Comparison of ENCODE assay signal across 1 cellular context in the genomic region with DNA sequence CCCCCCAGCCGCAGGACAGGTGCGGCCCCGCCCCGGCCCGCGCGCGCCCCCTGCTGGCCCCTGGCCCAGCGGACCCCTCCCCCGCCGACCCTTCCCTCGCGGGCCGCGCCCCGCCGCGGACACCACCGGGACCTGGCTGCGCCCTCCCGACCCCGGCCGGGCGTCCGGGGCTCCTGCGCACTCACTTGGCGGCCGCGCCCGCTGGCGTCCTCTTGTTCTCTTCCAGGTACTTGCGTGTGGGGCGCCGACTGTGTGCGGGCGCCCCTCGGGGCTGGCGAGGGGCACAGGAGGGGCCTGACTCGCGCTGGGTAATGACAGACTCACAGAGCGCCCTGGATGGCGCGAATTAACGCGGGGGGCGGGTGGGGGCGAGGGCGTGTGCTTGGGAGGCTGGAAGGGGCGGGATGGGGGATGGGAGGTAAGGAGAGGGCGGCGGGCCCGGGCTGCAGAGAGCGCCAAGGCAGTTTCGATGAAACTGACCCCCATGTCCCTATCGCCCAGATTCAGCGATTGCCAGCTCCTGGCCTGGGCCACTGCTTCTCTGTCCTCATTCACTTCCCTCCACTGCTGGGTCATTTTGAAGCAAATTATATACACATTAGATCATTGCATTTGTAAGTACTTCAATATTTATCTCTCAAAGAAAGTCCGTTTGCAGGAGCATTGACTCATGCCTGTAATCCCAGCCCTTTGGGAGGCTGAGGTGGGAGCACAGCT.
A peak's percentile ranks its signal among the peaks of the same experiment; 100 is the strongest.
TF ChIP-seq lines count a peak whose summit lies in the region.

No MANE protein-coding gene starts in this region.

TF ChIP-seq in K562, 482 proteins besides CTCF, POLR2A, EP300 and RAD21 (continued from another document and continues in another):
- TF ChIP-seq, protein P1, sequence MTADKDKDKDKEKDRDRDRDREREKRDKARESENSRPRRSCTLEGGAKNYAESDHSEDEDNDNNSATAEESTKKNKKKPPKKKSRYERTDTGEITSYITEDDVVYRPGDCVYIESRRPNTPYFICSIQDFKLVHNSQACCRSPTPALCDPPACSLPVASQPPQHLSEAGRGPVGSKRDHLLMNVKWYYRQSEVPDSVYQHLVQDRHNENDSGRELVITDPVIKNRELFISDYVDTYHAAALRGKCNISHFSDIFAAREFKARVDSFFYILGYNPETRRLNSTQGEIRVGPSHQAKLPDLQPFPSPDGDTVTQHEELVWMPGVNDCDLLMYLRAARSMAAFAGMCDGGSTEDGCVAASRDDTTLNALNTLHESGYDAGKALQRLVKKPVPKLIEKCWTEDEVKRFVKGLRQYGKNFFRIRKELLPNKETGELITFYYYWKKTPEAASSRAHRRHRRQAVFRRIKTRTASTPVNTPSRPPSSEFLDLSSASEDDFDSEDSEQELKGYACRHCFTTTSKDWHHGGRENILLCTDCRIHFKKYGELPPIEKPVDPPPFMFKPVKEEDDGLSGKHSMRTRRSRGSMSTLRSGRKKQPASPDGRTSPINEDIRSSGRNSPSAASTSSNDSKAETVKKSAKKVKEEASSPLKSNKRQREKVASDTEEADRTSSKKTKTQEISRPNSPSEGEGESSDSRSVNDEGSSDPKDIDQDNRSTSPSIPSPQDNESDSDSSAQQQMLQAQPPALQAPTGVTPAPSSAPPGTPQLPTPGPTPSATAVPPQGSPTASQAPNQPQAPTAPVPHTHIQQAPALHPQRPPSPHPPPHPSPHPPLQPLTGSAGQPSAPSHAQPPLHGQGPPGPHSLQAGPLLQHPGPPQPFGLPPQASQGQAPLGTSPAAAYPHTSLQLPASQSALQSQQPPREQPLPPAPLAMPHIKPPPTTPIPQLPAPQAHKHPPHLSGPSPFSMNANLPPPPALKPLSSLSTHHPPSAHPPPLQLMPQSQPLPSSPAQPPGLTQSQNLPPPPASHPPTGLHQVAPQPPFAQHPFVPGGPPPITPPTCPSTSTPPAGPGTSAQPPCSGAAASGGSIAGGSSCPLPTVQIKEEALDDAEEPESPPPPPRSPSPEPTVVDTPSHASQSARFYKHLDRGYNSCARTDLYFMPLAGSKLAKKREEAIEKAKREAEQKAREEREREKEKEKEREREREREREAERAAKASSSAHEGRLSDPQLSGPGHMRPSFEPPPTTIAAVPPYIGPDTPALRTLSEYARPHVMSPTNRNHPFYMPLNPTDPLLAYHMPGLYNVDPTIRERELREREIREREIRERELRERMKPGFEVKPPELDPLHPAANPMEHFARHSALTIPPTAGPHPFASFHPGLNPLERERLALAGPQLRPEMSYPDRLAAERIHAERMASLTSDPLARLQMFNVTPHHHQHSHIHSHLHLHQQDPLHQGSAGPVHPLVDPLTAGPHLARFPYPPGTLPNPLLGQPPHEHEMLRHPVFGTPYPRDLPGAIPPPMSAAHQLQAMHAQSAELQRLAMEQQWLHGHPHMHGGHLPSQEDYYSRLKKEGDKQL (CRISPR knock-in tag; IDR thresholded peaks at IDR 0.05; ENCODE audit: borderline replicate concordance), result no peak
- TF ChIP-seq COPS2 (conservative IDR thresholded peaks at IDR 0.05), result no peak
- TF ChIP-seq JUND (IDR thresholded peaks at IDR 0.05; ENCODE audit: borderline replicate concordance, low read depth, low read length), result peak; percentile 2; the same call in 1 of the 2 replicates
- TF ChIP-seq JUND (tag; IDR thresholded peaks at IDR 0.05; ENCODE audit: borderline replicate concordance, low read depth, low read length), result no peak
- TF ChIP-seq, protein P2, sequence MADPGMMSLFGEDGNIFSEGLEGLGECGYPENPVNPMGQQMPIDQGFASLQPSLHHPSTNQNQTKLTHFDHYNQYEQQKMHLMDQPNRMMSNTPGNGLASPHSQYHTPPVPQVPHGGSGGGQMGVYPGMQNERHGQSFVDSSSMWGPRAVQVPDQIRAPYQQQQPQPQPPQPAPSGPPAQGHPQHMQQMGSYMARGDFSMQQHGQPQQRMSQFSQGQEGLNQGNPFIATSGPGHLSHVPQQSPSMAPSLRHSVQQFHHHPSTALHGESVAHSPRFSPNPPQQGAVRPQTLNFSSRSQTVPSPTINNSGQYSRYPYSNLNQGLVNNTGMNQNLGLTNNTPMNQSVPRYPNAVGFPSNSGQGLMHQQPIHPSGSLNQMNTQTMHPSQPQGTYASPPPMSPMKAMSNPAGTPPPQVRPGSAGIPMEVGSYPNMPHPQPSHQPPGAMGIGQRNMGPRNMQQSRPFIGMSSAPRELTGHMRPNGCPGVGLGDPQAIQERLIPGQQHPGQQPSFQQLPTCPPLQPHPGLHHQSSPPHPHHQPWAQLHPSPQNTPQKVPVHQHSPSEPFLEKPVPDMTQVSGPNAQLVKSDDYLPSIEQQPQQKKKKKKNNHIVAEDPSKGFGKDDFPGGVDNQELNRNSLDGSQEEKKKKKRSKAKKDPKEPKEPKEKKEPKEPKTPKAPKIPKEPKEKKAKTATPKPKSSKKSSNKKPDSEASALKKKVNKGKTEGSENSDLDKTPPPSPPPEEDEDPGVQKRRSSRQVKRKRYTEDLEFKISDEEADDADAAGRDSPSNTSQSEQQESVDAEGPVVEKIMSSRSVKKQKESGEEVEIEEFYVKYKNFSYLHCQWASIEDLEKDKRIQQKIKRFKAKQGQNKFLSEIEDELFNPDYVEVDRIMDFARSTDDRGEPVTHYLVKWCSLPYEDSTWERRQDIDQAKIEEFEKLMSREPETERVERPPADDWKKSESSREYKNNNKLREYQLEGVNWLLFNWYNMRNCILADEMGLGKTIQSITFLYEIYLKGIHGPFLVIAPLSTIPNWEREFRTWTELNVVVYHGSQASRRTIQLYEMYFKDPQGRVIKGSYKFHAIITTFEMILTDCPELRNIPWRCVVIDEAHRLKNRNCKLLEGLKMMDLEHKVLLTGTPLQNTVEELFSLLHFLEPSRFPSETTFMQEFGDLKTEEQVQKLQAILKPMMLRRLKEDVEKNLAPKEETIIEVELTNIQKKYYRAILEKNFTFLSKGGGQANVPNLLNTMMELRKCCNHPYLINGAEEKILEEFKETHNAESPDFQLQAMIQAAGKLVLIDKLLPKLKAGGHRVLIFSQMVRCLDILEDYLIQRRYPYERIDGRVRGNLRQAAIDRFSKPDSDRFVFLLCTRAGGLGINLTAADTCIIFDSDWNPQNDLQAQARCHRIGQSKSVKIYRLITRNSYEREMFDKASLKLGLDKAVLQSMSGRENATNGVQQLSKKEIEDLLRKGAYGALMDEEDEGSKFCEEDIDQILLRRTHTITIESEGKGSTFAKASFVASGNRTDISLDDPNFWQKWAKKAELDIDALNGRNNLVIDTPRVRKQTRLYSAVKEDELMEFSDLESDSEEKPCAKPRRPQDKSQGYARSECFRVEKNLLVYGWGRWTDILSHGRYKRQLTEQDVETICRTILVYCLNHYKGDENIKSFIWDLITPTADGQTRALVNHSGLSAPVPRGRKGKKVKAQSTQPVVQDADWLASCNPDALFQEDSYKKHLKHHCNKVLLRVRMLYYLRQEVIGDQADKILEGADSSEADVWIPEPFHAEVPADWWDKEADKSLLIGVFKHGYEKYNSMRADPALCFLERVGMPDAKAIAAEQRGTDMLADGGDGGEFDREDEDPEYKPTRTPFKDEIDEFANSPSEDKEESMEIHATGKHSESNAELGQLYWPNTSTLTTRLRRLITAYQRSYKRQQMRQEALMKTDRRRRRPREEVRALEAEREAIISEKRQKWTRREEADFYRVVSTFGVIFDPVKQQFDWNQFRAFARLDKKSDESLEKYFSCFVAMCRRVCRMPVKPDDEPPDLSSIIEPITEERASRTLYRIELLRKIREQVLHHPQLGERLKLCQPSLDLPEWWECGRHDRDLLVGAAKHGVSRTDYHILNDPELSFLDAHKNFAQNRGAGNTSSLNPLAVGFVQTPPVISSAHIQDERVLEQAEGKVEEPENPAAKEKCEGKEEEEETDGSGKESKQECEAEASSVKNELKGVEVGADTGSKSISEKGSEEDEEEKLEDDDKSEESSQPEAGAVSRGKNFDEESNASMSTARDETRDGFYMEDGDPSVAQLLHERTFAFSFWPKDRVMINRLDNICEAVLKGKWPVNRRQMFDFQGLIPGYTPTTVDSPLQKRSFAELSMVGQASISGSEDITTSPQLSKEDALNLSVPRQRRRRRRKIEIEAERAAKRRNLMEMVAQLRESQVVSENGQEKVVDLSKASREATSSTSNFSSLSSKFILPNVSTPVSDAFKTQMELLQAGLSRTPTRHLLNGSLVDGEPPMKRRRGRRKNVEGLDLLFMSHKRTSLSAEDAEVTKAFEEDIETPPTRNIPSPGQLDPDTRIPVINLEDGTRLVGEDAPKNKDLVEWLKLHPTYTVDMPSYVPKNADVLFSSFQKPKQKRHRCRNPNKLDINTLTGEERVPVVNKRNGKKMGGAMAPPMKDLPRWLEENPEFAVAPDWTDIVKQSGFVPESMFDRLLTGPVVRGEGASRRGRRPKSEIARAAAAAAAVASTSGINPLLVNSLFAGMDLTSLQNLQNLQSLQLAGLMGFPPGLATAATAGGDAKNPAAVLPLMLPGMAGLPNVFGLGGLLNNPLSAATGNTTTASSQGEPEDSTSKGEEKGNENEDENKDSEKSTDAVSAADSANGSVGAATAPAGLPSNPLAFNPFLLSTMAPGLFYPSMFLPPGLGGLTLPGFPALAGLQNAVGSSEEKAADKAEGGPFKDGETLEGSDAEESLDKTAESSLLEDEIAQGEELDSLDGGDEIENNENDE (IDR thresholded peaks at IDR 0.05; ENCODE audit: low read depth, low read length), result no peak
- no peak for TF ChIP-seq ZBTB5 (IDR thresholded peaks at IDR 0.05)
- TF ChIP-seq, protein P3, sequence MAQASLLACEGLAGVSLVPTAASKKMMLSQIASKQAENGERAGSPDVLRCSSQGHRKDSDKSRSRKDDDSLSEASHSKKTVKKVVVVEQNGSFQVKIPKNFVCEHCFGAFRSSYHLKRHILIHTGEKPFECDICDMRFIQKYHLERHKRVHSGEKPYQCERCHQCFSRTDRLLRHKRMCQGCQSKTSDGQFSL (CRISPR knock-in tag; IDR thresholded peaks at IDR 0.05), result no peak
- TF ChIP-seq, protein P3 (tag; IDR thresholded peaks at IDR 0.05), result peak in 1 of 2 experiments; percentile 87; a peak in 2 of 4 replicates
- TF ChIP-seq BHLHE40 (IDR thresholded peaks at IDR 0.05; ENCODE audit: low read length), result no peak
- no peak for TF ChIP-seq RHOXF2B (CRISPR knock-in tag; conservative IDR thresholded peaks at IDR 0.05)
- TF ChIP-seq XRCC3 (IDR thresholded peaks at IDR 0.05), result no peak
- TF ChIP-seq MED1 (CRISPR knock-in tag; IDR thresholded peaks at IDR 0.05; ENCODE audit: borderline replicate concordance), result no peak
- peak; percentile 18; the same call in 1 of the 2 replicates for TF ChIP-seq SMARCA4 (IDR thresholded peaks at IDR 0.05)
- TF ChIP-seq HMGXB4 (CRISPR knock-in tag; IDR thresholded peaks at IDR 0.05), result 0 out of 2 replicates have a peak, but pooled peaks have one; percentile 71
- TF ChIP-seq ELF2 (CRISPR knock-in tag; IDR thresholded peaks at IDR 0.05), result no peak
- TF ChIP-seq CXXC5 (CRISPR knock-in tag; IDR thresholded peaks at IDR 0.05), result peak; percentile 54
- TF ChIP-seq FOS (IDR thresholded peaks at IDR 0.05; ENCODE audit: extremely low read depth, insufficient read length), result no peak
- TF ChIP-seq POLR2G (IDR thresholded peaks at IDR 0.05; ENCODE audit: low read depth, low read length), result peak; percentile 81
- peak; percentile 76 for TF ChIP-seq RBFOX2 (IDR thresholded peaks at IDR 0.05; ENCODE audit: low read depth, low read length)
- TF ChIP-seq PCBP2 (IDR thresholded peaks at IDR 0.05; ENCODE audit: low read depth, low read length, poor library complexity, severe bottlenecking), result no peak
- TF ChIP-seq L3MBTL2 (IDR thresholded peaks at IDR 0.05), result no peak
- no peak for TF ChIP-seq ZKSCAN1 (IDR thresholded peaks at IDR 0.05; ENCODE audit: low read depth, low read length)
- no peak for TF ChIP-seq SNIP1 (IDR thresholded peaks at IDR 0.05; ENCODE audit: low read depth)
- TF ChIP-seq RFX5 (IDR thresholded peaks at IDR 0.05; ENCODE audit: low read depth, low read length), result no peak
- TF ChIP-seq, protein P4, sequence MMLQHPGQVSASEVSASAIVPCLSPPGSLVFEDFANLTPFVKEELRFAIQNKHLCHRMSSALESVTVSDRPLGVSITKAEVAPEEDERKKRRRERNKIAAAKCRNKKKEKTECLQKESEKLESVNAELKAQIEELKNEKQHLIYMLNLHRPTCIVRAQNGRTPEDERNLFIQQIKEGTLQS (IDR thresholded peaks at IDR 0.05), result no peak
- TF ChIP-seq, protein P4 (CRISPR knock-in tag; conservative IDR thresholded peaks at IDR 0.05), result no peak
- TF ChIP-seq ZNF175 (CRISPR knock-in tag; IDR thresholded peaks at IDR 0.05; ENCODE audit: low read depth), result peak; percentile 42; the same call in 1 of the 2 replicates
- peak; percentile 4; the same call in 1 of the 2 replicates for TF ChIP-seq HCFC1 (IDR thresholded peaks at IDR 0.05; ENCODE audit: low read depth, low read length)
- 0 out of 2 replicates have a peak, but pooled peaks have one; percentile 38 for TF ChIP-seq MTA1 (IDR thresholded peaks at IDR 0.05; ENCODE audit: borderline replicate concordance)
- no peak for TF ChIP-seq GTF2E2 (tag; IDR thresholded peaks at IDR 0.05)
- TF ChIP-seq RBM22 (IDR thresholded peaks at IDR 0.05; ENCODE audit: low read depth, low read length, poor library complexity, severe bottlenecking), result no peak
- no peak for TF ChIP-seq ZNF165 (CRISPR knock-in tag; IDR thresholded peaks at IDR 0.05; ENCODE audit: borderline replicate concordance)
- TF ChIP-seq ZSCAN32 (CRISPR knock-in tag; IDR thresholded peaks at IDR 0.05), result no peak
- 0 out of 2 replicates have a peak, but pooled peaks have one; percentile 4 for TF ChIP-seq SMC3 (conservative IDR thresholded peaks at IDR 0.05; ENCODE audit: insufficient read depth, low read depth, low read length)
